In genomic region chr13:37648604-37649003, GRCh38 we compare ENCODE assay signal across 15 cellular contexts. TPM values are rescaled to one million over a fixed set of nuclear protein-coding genes. Genes with fewer than 3 reads are reported as not detected.
A peak's percentile ranks its signal among the peaks of the same experiment; 100 is the strongest.
DNase-seq lines count a peak whose midpoint lies in the region; ATAC-seq and TF ChIP-seq lines count a peak whose summit lies in the region.
"Had no signal": no experiment of that assay in that cellular context is flagged by ENCODE, and none has a peak within 500 bp of the region (broad histone marks: within the 10 kb centered on the region; RNA-seq: fewer than 3 reads in every experiment).

No MANE protein-coding gene starts in this region.

- peaks cover 0 to 6% (median 0%) of the 10 kb centered on the region in 3 donors for H3K9me3 Mint-ChIP-seq in T-cell
- H3K9me3 Mint-ChIP-seq: dendritic cell treated with granulocyte-macrophage colony-stimulating factor and Interleukin-4, amounts not matched to agents 40 ng/mL and 50 ng/mL, for 4 days had no signal

- H3K36me3 ChIP-seq in adipocyte (ENCODE audit: control insufficient read depth, insufficient read depth, low read length, severe bottlenecking) (no peaks in the 10 kb centered on the region), skeletal muscle satellite cell (ENCODE audit: insufficient read depth, low read length) (no peaks in the 10 kb centered on the region)

- no peaks in the 10 kb centered on the region for H3K9me3 ChIP-seq in adipocyte (ENCODE audit: control insufficient read depth, low read length)
- no peaks in the 10 kb centered on the region for H3K9me3 ChIP-seq in skeletal muscle satellite cell (replicated peaks; ENCODE audit: low read length)

- H3K36me3 Mint-ChIP-seq in T-cell, result no peaks in the 10 kb centered on the region
- H3K36me3 Mint-ChIP-seq: activated CD8-positive, alpha-beta memory T cell treated with anti-CD3 and anti-CD28 coated beads, Interleukin-2, amount 10 ng/mL, durations not matched to agents 7 days and 5 days had no signal

- H3K27ac Mint-ChIP-seq in T-cell, result no peak overlapping the region
- H3K27ac Mint-ChIP-seq: activated CD8-positive, alpha-beta memory T cell treated with anti-CD3 and anti-CD28 coated beads, Interleukin-2, amount 10 ng/mL, durations not matched to agents 7 days and 5 days; dendritic cell treated with granulocyte-macrophage colony-stimulating factor and Interleukin-4, amounts not matched to agents 40 ng/mL and 50 ng/mL, for 4 days had no signal

- H3K27me3 ChIP-seq in adipocyte (replicated peaks; ENCODE audit: control insufficient read depth, insufficient read depth, low read length) (no peaks in the 10 kb centered on the region), skeletal muscle satellite cell (ENCODE audit: control insufficient read depth, insufficient read depth, low read length) (no peaks in the 10 kb centered on the region)

- H3K4me3 ChIP-seq in adipocyte (ENCODE audit: low read length), result no peak overlapping the region
- H3K4me3 ChIP-seq in fibroblast of pulmonary artery (replicated peaks; ENCODE audit: low read depth, low read length), result no peak overlapping the region
- no peak overlapping the region for H3K4me3 ChIP-seq in skeletal muscle satellite cell (ENCODE audit: low read length)
- H3K4me3 ChIP-seq: smooth muscle cell had no signal

- CTCF ChIA-PET in T-cell (lab: Charles Lee), result no interaction called here

- no peaks in the 10 kb centered on the region for H3K27me3 Mint-ChIP-seq in T-cell
- H3K27me3 Mint-ChIP-seq: activated CD8-positive, alpha-beta memory T cell treated with anti-CD3 and anti-CD28 coated beads, Interleukin-2, amount 10 ng/mL, durations not matched to agents 7 days and 5 days; dendritic cell treated with granulocyte-macrophage colony-stimulating factor and Interleukin-4, amounts not matched to agents 40 ng/mL and 50 ng/mL, for 4 days had no signal

- ATAC-seq in T-cell (replicated peaks in 1 of 4), result no peak
- ATAC-seq: activated CD8-positive, alpha-beta memory T cell treated with anti-CD3 and anti-CD28 coated beads, Interleukin-2, amount 10 ng/mL, durations not matched to agents 7 days and 5 days had no signal

- H3K9ac ChIP-seq in adipocyte (ENCODE audit: low read length), result no peak overlapping the region
- peak overlapping the region; percentile 42 for H3K9ac ChIP-seq in skeletal muscle satellite cell (ENCODE audit: low read depth, low read length)

- POLR2A ChIA-PET in T-cell (lab: Charles Lee), result no interaction called here

- TF ChIP-seq CTCF in fibroblast of pulmonary artery (IDR thresholded peaks at IDR 0.05; ENCODE audit: low read length, missing control alignments), result no peak

- no peak overlapping the region for H3K4me3 Mint-ChIP-seq in T-cell
- H3K4me3 Mint-ChIP-seq: activated CD8-positive, alpha-beta memory T cell treated with anti-CD3 and anti-CD28 coated beads, Interleukin-2, amount 10 ng/mL, durations not matched to agents 7 days and 5 days; dendritic cell treated with granulocyte-macrophage colony-stimulating factor and Interleukin-4, amounts not matched to agents 40 ng/mL and 50 ng/mL, for 4 days had no signal

- H3K4me1 Mint-ChIP-seq in T-cell, result no peaks in the 10 kb centered on the region
- H3K4me1 Mint-ChIP-seq: activated CD8-positive, alpha-beta memory T cell treated with anti-CD3 and anti-CD28 coated beads, Interleukin-2, amount 10 ng/mL, durations not matched to agents 7 days and 5 days had no signal

- H3K4me1 ChIP-seq in adipocyte (ENCODE audit: control insufficient read depth, insufficient read depth, low read length) (peaks cover 6% of the 10 kb centered on the region), skeletal muscle satellite cell (ENCODE audit: control insufficient read depth, insufficient read depth, low read length) (peaks cover 42% of the 10 kb centered on the region)

- DNase-seq in GM04504 (ENCODE audit: low read depth) (peak; percentile 65), adipocyte (ENCODE audit: low read depth) (peak; percentile 60), fibroblast of pulmonary artery (ENCODE audit: low read depth) (peak; percentile 74), NCI-H1436 treated with DMSO at 0.1 percent for 48 hours (lab: John Stamatoyannopoulos, UW) (no peak), T-cell (no peak), NCI-H146 (lab: John Stamatoyannopoulos, UW) (no peak)
- DNase-seq: activated CD4-positive, CD25-positive, alpha-beta regulatory T cell treated with anti-CD3 and anti-CD28 coated beads, Interleukin-2, amount 50 U/mL, for 72 hours; activated CD8-positive, alpha-beta memory T cell treated with anti-CD3 and anti-CD28 coated beads, Interleukin-2, amount 10 ng/mL, durations not matched to agents 7 days and 5 days; activated effector memory CD4-positive, alpha-beta T cell treated with Interleukin-2 at 50 U/mL for 16 hours; amygdala; Karpas-422; NCI-H1417 treated with DMSO at 0.1 percent for 48 hours had no signal

- H3K4me2 ChIP-seq in skeletal muscle satellite cell (ENCODE audit: low read length), result peak overlapping the region; percentile 18
- H3K4me2 ChIP-seq: smooth muscle cell had no signal

RNA-seq across cellular contexts. Expression of gene POSTN, which starts 50.0 kb away (rescaled TPM):
- 43.9 and 58.3 TPM in 2 replicates for total RNA-seq in skeletal muscle satellite cell (2012; rRNA removed)
- under 1 TPM in 2 of 5 donors, not detected in 3; 0.07 to 0.64 TPM for total RNA-seq in T-cell
- total RNA-seq: activated CD8-positive, alpha-beta memory T cell treated with anti-CD3 and anti-CD28 coated beads, Interleukin-2, amount 10 ng/mL, durations not matched to agents 7 days and 5 days had no signal

Comparison
In these comparisons a context has a peak if more than half of its experiments do, and no peak if none do; other contexts are left out.
1. DNase-seq: peak in GM04504 (single experiment), adipocyte (single experiment) and fibroblast of pulmonary artery (single experiment); none in NCI-H1436 treated with DMSO at 0.1 percent for 48 hours (single experiment), T-cell (0 of 34) and NCI-H146 (single experiment).